26 cellular contexts compared by ENCODE assay signal in the genomic region with DNA sequence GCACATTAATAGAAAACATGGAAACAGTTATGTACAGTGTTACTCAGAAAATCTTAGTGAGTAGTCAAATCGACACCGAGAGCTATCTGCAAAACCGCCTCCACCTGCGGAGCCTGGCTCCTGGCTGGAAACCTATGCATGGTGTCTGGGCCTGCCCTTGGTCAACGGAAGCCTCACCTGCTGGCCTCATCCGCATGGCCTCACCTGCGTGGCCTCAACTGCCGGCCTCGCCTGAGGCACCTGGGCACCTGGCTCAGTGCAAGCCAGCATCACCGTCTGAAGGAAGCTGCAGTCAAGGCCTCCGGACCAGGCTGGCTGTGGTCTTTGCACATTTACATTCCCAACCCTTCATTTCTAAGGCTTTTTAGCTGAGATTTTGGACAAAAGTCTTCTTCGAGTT.
"Had no signal": no experiment of that assay in that cellular context is flagged by ENCODE, and none has a peak within 500 bp of the region (broad histone marks: within the 10 kb centered on the region; RNA-seq: fewer than 3 reads in every experiment).

No MANE protein-coding gene starts in this region.

- H3K79me2 ChIP-seq: hepatocyte had no signal

- H3K27me3 ChIP-seq: colonic mucosa, dorsolateral prefrontal cortex, esophagus muscularis mucosa, esophagus squamous epithelium, foreskin keratinocyte, gastrocnemius medialis, gastroesophageal sphincter, heart left ventricle, heart right ventricle, hepatocyte had no signal

- H3K4me1 ChIP-seq: colonic mucosa, esophagus muscularis mucosa, esophagus squamous epithelium, foreskin keratinocyte, gastrocnemius medialis, gastroesophageal sphincter, heart left ventricle, heart right ventricle had no signal

- H3K9me3 ChIP-seq: colonic mucosa, esophagus muscularis mucosa, esophagus squamous epithelium, gastrocnemius medialis, gastroesophageal sphincter had no signal

- H3K4me1 Mint-ChIP-seq: endodermal cell had no signal

- H3K4me3 Mint-ChIP-seq: dendritic cell treated with granulocyte-macrophage colony-stimulating factor and Interleukin-4, amounts not matched to agents 40 ng/mL and 50 ng/mL, for 4 days; effector memory CD8-positive, alpha-beta T cell; endodermal cell had no signal

- H3K36me3 ChIP-seq: colonic mucosa, esophagus muscularis mucosa, esophagus squamous epithelium, gastrocnemius medialis, gastroesophageal sphincter, heart left ventricle, heart right ventricle had no signal

- H3K9me3 Mint-ChIP-seq: endodermal cell had no signal

- H3K4me3 ChIP-seq: colonic mucosa, coronary artery, dorsolateral prefrontal cortex, esophagus muscularis mucosa, esophagus squamous epithelium, gastrocnemius medialis, gastroesophageal sphincter, heart left ventricle, heart right ventricle, hepatocyte had no signal

- H3K27ac ChIP-seq: colonic mucosa, coronary artery, dorsolateral prefrontal cortex, epithelial cell of prostate, esophagus muscularis mucosa, esophagus squamous epithelium, foreskin keratinocyte, gastrocnemius medialis, gastroesophageal sphincter, heart left ventricle, heart right ventricle, hepatocyte had no signal

- H3K27me3 Mint-ChIP-seq: dendritic cell treated with granulocyte-macrophage colony-stimulating factor and Interleukin-4, amounts not matched to agents 40 ng/mL and 50 ng/mL, for 4 days; effector memory CD8-positive, alpha-beta T cell had no signal

- H3K27ac Mint-ChIP-seq: dendritic cell treated with granulocyte-macrophage colony-stimulating factor and Interleukin-4, amounts not matched to agents 40 ng/mL and 50 ng/mL, for 4 days; effector memory CD8-positive, alpha-beta T cell; endodermal cell had no signal

- H2AFZ ChIP-seq: hepatocyte had no signal

- ATAC-seq: effector memory CD8-positive, alpha-beta T cell; esophagus mucosa; foreskin keratinocyte; gastrocnemius medialis; gastroesophageal sphincter; heart left ventricle; heart right ventricle had no signal

- DNase-seq: colonic mucosa; cortex of kidney; dermis blood vessel endothelial cell; dorsolateral prefrontal cortex; effector CD4-positive, alpha-beta T cell; effector CD8-positive, alpha-beta T cell; effector memory CD4-positive, alpha-beta T cell; effector memory CD8-positive, alpha-beta T cell; endodermal cell; erythroblast; esophagus squamous epithelium; foreskin fibroblast; foreskin keratinocyte; foreskin melanocyte; gastrocnemius medialis; glutamatergic neuron; head of caudate nucleus; heart right ventricle had no signal

- H3K4me2 ChIP-seq: hepatocyte had no signal
